26 cellular contexts compared by ENCODE assay signal in the genomic region with DNA sequence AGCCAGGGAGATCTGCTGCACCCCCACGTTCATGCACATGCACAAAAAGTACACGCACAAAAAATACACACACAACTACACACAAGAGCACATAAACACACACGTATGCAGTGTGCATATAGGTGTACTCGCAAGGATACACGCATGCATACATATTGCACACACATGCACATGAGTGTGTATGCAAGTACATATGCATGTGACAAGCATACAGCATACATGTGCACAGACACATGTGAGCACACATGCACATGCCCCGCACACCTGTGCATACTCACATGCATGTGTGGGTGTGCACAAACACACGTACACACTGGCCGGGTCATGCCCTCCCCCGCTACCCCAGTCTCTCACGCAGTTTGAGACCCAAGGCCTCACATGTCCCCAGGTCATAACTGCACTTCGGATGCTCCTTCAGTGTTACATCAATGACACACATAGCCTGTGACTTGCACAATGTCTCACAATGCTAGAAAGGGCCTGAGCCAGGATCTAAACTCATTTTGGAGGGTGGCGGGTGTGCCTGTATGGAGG. TPM values are rescaled to one million over a fixed set of nuclear protein-coding genes. Genes with fewer than 3 reads are reported as not detected.
DNase-seq lines count a peak whose midpoint lies in the region; ATAC-seq, FAIRE-seq and TF ChIP-seq lines count a peak whose summit lies in the region.
"Had no signal": no experiment of that assay in that cellular context is flagged by ENCODE, and none has a peak within 500 bp of the region (broad histone marks: within the 10 kb centered on the region; RNA-seq: fewer than 3 reads in every experiment).

No MANE protein-coding gene starts in this region.

- H3K4ac ChIP-seq in H1 (replicated peaks; ENCODE audit: insufficient read length, low read depth, low read length) (no peak overlapping the region), trophoblast cell (ENCODE audit: low read depth, low read length) (no peak overlapping the region)

- H3K56ac ChIP-seq in H1 (replicated peaks; ENCODE audit: insufficient read length, low read depth, low read length): no peak overlapping the region

- no peak for TF ChIP-seq EP300 in H1 (IDR thresholded peaks at IDR 0.05; ENCODE audit: borderline replicate concordance in 1 of 2, low read depth in 2 of 2, low read length in 2 of 2)

- H4K8ac ChIP-seq in H1 (ENCODE audit: extremely low read depth, insufficient read depth, low read length): no peak overlapping the region
- H4K8ac ChIP-seq in trophoblast cell (ENCODE audit: low read depth, low read length): no peak overlapping the region

- TF ChIP-seq CTCF in H1 (IDR thresholded peaks at IDR 0.05; ENCODE audit: control extremely low read depth in 1 of 3, insufficient read depth in 1 of 3, low read depth in 1 of 3, low read length in 3 of 3): no peak

- H3K4me2 ChIP-seq in BLaER1: peak overlapping the region; percentile 93
- no peak overlapping the region for H3K4me2 ChIP-seq in H1 (ENCODE audit: insufficient read depth in 1 of 2, low read depth in 2 of 2, low read length in 2 of 2)
- no peak overlapping the region for H3K4me2 ChIP-seq in trophoblast cell (ENCODE audit: low read length)

- no peak overlapping the region for H3K4me3 Mint-ChIP-seq in activated T-cell treated with anti-CD3 and anti-CD28 coated beads, Interleukin-2, amount 50 U/mL, for 72 hours
- H3K4me3 Mint-ChIP-seq: CD4-positive, alpha-beta memory T cell had no signal

- H2BK15ac ChIP-seq in H1 (ENCODE audit: low read length): no peak overlapping the region

- H2AFZ ChIP-seq in H1 (ENCODE audit: low read length): no peak overlapping the region
- no peak overlapping the region for H2AFZ ChIP-seq in trophoblast cell (ENCODE audit: insufficient read depth, low read length, poor library complexity)

- H3K36me3 Mint-ChIP-seq in activated T-cell treated with anti-CD3 and anti-CD28 coated beads, Interleukin-2, amount 50 U/mL, for 72 hours (ENCODE audit: insufficient read depth in 2 of 2): no peaks in the 10 kb centered on the region
- H3K36me3 Mint-ChIP-seq in activated naive CD4-positive, alpha-beta T cell treated with anti-CD3 and anti-CD28 coated beads, Interleukin-2, amount 50 U/mL, for 72 hours: no peaks in the 10 kb centered on the region
- H3K36me3 Mint-ChIP-seq: CD4-positive, alpha-beta memory T cell had no signal

- FAIRE-seq in HTR-8/SVneo (lab: Jason Lieb, UNC): peak; percentile 79
- FAIRE-seq in H1 (lab: Jason Lieb, UNC): no peak
- FAIRE-seq: A204.1, GM12892 had no signal

- H3K18ac ChIP-seq in H1 (ENCODE audit: extremely low read depth, low read length) (no peak overlapping the region), trophoblast cell (ENCODE audit: low read length) (no peak overlapping the region)

- H3K36me3 ChIP-seq in BLaER1: no peaks in the 10 kb centered on the region
- no peaks in the 10 kb centered on the region for H3K36me3 ChIP-seq in H1 (ENCODE audit: control insufficient read depth in 2 of 4, insufficient read depth in 4 of 4, low read length in 3 of 4)
- no peaks in the 10 kb centered on the region for H3K36me3 ChIP-seq in trophoblast cell (ENCODE audit: control insufficient read depth in 1 of 2, insufficient read depth in 2 of 2, low read length in 2 of 2)

- H3K27me3 ChIP-seq in BLaER1 (no peaks in the 10 kb centered on the region), H1 (replicated peaks in 1 of 4; ENCODE audit: control insufficient read depth in 3 of 4, extremely low read depth in 1 of 4, insufficient read depth in 3 of 4, low read length in 3 of 4) (peaks cover 0 to 2% (median 0%) of the 10 kb centered on the region in 4 experiments; a peak in 1 of 7 replicates), trophoblast cell (ENCODE audit: insufficient read depth, low read length) (no peaks in the 10 kb centered on the region)

- no peak for TF ChIP-seq RAD21 in H1 (IDR thresholded peaks at IDR 0.05 in 1 of 2, conservative IDR thresholded peaks at IDR 0.05 in 1 of 2; ENCODE audit: low read depth in 2 of 2, low read length in 2 of 2)

- H2BK5ac ChIP-seq in H1 (ENCODE audit: low read depth, low read length) (no peak overlapping the region), trophoblast cell (ENCODE audit: low read depth, low read length, poor library complexity) (no peak overlapping the region)

- H2AK5ac ChIP-seq in H1 (ENCODE audit: low read depth, low read length): no peak overlapping the region
- no peak overlapping the region for H2AK5ac ChIP-seq in trophoblast cell (ENCODE audit: low read length)

- H2BK120ac ChIP-seq in H1 (replicated peaks; ENCODE audit: low read depth, low read length): no peak overlapping the region
- no peak overlapping the region for H2BK120ac ChIP-seq in trophoblast cell (ENCODE audit: insufficient read depth, low read length, poor library complexity)

- H3K4me1 ChIP-seq in BLaER1 (peaks cover 75% of the 10 kb centered on the region), H1 (replicated peaks in 1 of 4; ENCODE audit: control insufficient read depth in 3 of 4, insufficient read depth in 4 of 4, low read length in 3 of 4) (peaks cover 0 to 4% (median 2%) of the 10 kb centered on the region in 4 experiments; a peak in 3 of 7 replicates), trophoblast cell (ENCODE audit: control insufficient read depth in 1 of 2, insufficient read depth in 2 of 2, low read length in 2 of 2) (peaks cover 8 to 14% of the 10 kb centered on the region in 2 experiments)

- H3K79me2 ChIP-seq in H1 (ENCODE audit: control insufficient read depth in 1 of 2, insufficient read depth in 2 of 2, low read length in 2 of 2) (no peaks in the 10 kb centered on the region), trophoblast cell (ENCODE audit: control insufficient read depth, insufficient read depth, low read length, poor library complexity) (no peaks in the 10 kb centered on the region)

- H3K4me3 ChIP-seq in BLaER1: no peak overlapping the region
- no peak overlapping the region for H3K4me3 ChIP-seq in H1 (ENCODE audit: extremely low read depth in 1 of 4, insufficient read depth in 2 of 4, low read depth in 3 of 4, low read length in 4 of 4)
- peak overlapping the region; percentile 30 for H3K4me3 ChIP-seq in trophoblast cell (ENCODE audit: low read depth, low read length)
- H3K4me3 ChIP-seq: SK-N-MC had no signal

- no peak overlapping the region for H4K5ac ChIP-seq in H1 (ENCODE audit: insufficient read length, low read depth, low read length)

- CTCF ChIA-PET in H1 (lab: Charles Lee; ENCODE audit: partially characterized antibody): interaction anchor here (0.7 to 16.3 kb wide), 10 partner anchors 14 to 133 kb away, joined by 3 to 336 read pairs (median 67); partner anchors contain the start of gene FOXO6

- no peaks in the 10 kb centered on the region; the same call in 1 of the 2 replicates for H3K23me2 ChIP-seq in H1 (ENCODE audit: low read depth, low read length)

- H3K14ac ChIP-seq in H1 (ENCODE audit: insufficient read length) (no peak overlapping the region), trophoblast cell (ENCODE audit: low read length) (no peak overlapping the region)

- peaks cover 5% of the 10 kb centered on the region for H3K9me3 ChIP-seq in BLaER1
- no peaks in the 10 kb centered on the region for H3K9me3 ChIP-seq in H1 (ENCODE audit: insufficient read depth in 2 of 2, low read depth in 1 of 2, low read length in 1 of 2)
- peaks cover 4% of the 10 kb centered on the region for H3K9me3 ChIP-seq in trophoblast cell (ENCODE audit: insufficient read depth, low read depth, low read length)

- DNase-seq in HTR-8/SVneo (ENCODE audit: insufficient read length, low spot score): no peak
- DNase-seq in H1 (ENCODE audit: low read depth in 1 of 2, low spot score in 2 of 2): no peak
- no peak for DNase-seq in trophoblast cell
- no peak for DNase-seq in activated T-cell treated with anti-CD3 and anti-CD28 coated beads, Interleukin-2, amount 50 U/mL, for 72 hours
- no peak for DNase-seq in activated naive CD4-positive, alpha-beta T cell treated with anti-CD3 and anti-CD28 coated beads, Interleukin-2, amount 50 U/mL, for 72 hours (ENCODE audit: low spot score in 2 of 2)
- DNase-seq in NK-92 (lab: John Stamatoyannopoulos, UW; ENCODE audit: unreplicated experiment): no peak
- DNase-seq: CD4-positive, alpha-beta memory T cell; COR-L47; DMS79 treated with DMSO at 0.1 percent for 48 hours; GF-D8; H7; IMR-90; NCI-H1048; NCI-H1417 treated with DMSO at 0.1 percent for 48 hours; NCI-H1694 treated with DMSO at 0.1 percent for 48 hours; NCI-H2081; NCI-H2227 treated with DMSO at 0.1 percent for 48 hours; NCI-H526 treated with DMSO at 0.1 percent for 48 hours; SIG-M5 had no signal

- peaks cover 0 to 2% of the 10 kb centered on the region in 2 donors for H3K9me3 Mint-ChIP-seq in activated T-cell treated with anti-CD3 and anti-CD28 coated beads, Interleukin-2, amount 50 U/mL, for 72 hours
- H3K9me3 Mint-ChIP-seq in activated naive CD4-positive, alpha-beta T cell treated with anti-CD3 and anti-CD28 coated beads, Interleukin-2, amount 50 U/mL, for 72 hours: peaks cover 0 to 5% of the 10 kb centered on the region in 2 donors

- peaks cover 19% of the 10 kb centered on the region for H3K27me3 Mint-ChIP-seq in activated T-cell treated with anti-CD3 and anti-CD28 coated beads, Interleukin-2, amount 50 U/mL, for 72 hours (ENCODE audit: low read depth)

- POLR2A ChIA-PET in H1 (lab: Charles Lee; ENCODE audit: partially characterized antibody): no interaction called here

- no peak overlapping the region for H3K27ac Mint-ChIP-seq in activated T-cell treated with anti-CD3 and anti-CD28 coated beads, Interleukin-2, amount 50 U/mL, for 72 hours
- no peak overlapping the region for H3K27ac Mint-ChIP-seq in activated naive CD4-positive, alpha-beta T cell treated with anti-CD3 and anti-CD28 coated beads, Interleukin-2, amount 50 U/mL, for 72 hours
- H3K27ac Mint-ChIP-seq: CD4-positive, alpha-beta memory T cell had no signal

- no peak overlapping the region for H2BK20ac ChIP-seq in H1 (ENCODE audit: low read length)

- no peaks in the 10 kb centered on the region for H3K79me1 ChIP-seq in H1 (ENCODE audit: low read depth, low read length)
- H3K79me1 ChIP-seq in trophoblast cell (ENCODE audit: low read length): peaks cover 2% of the 10 kb centered on the region

- H3K4me1 Mint-ChIP-seq in activated T-cell treated with anti-CD3 and anti-CD28 coated beads, Interleukin-2, amount 50 U/mL, for 72 hours (ENCODE audit: low read depth): no peaks in the 10 kb centered on the region
- H3K4me1 Mint-ChIP-seq: CD4-positive, alpha-beta memory T cell had no signal

- peak overlapping the region; percentile 15 for H4K91ac ChIP-seq in H1 (replicated peaks; ENCODE audit: insufficient read length, low read length)
- no peak overlapping the region for H4K91ac ChIP-seq in trophoblast cell (ENCODE audit: low read depth, low read length)

- 0 out of 2 replicates have a peak overlapping the region, but pooled peaks have one; percentile 44 for H3K9ac ChIP-seq in BLaER1
- H3K9ac ChIP-seq in H1 (replicated peaks in 1 of 4; ENCODE audit: extremely low read depth in 1 of 4, low read depth in 3 of 4, low read length in 3 of 4): no peak overlapping the region
- no peak overlapping the region for H3K9ac ChIP-seq in trophoblast cell (ENCODE audit: low read length)

- H2BK12ac ChIP-seq in H1 (ENCODE audit: low read depth, low read length) (no peak overlapping the region), trophoblast cell (ENCODE audit: low read length) (no peak overlapping the region)

- H3K27ac ChIP-seq in BLaER1: peak overlapping the region; percentile 70; the same call in 1 of the 2 replicates
- no peak overlapping the region for H3K27ac ChIP-seq in H1 (ENCODE audit: low read depth, low read length)
- H3K27ac ChIP-seq in trophoblast cell (ENCODE audit: low read depth, low read length): no peak overlapping the region
- H3K27ac ChIP-seq: SK-N-MC had no signal

- no peaks in the 10 kb centered on the region for H4K20me1 ChIP-seq in BLaER1
- H4K20me1 ChIP-seq in H1 (replicated peaks in 1 of 2; ENCODE audit: control insufficient read depth in 1 of 2, insufficient read depth in 2 of 2, low read length in 2 of 2): no peaks in the 10 kb centered on the region

- 88% methylated on average over 12 of the region's 12 CpGs; no CpG with 5 or more reads in 1 of the 2 experiments for WGBS in H1 (ENCODE audit: extremely low coverage in 1 of 2, insufficient coverage in 1 of 2, insufficient read length in 1 of 2, insufficient replicate concordance in 2 of 2, low coverage in 1 of 2, low lambda C conversion rate in 2 of 2, missing lambda C conversion rate in 1 of 2), 2 experiments
- no CpG with 5 or more reads among the region's 12 CpGs for WGBS in trophoblast cell (ENCODE audit: extremely low coverage, insufficient coverage, insufficient read length)

- H4K12ac ChIP-seq in trophoblast cell (ENCODE audit: low read depth, low read length): no peak overlapping the region

- TF ChIP-seq POLR2A in H1 (IDR thresholded peaks at IDR 0.05; ENCODE audit: control extremely low read depth in 1 of 2, low read depth in 2 of 2, low read length in 2 of 2): no peak

- H3K23ac ChIP-seq in H1 (ENCODE audit: insufficient read length): no peak overlapping the region
- H3K23ac ChIP-seq in trophoblast cell (ENCODE audit: low read length): no peak overlapping the region

- ATAC-seq in activated T-cell treated with anti-CD3 and anti-CD28 coated beads, Interleukin-2, amount 50 U/mL, for 72 hours (replicated peaks in 1 of 2): no peak
- ATAC-seq in activated naive CD4-positive, alpha-beta T cell treated with anti-CD3 and anti-CD28 coated beads, Interleukin-2, amount 50 U/mL, for 72 hours: no peak
- ATAC-seq: Panc1 had no signal

RNA-seq across cellular contexts. Expression of gene FOXO6, which starts 52.6 kb away (rescaled TPM):
- 3.0 and 3.8 TPM in 2 replicates for total RNA-seq in H1 (2021; fragmentation: NEBNext Ultra II Directional; extraction: Animal tissue kit (Norgen Biotek cat#: 25700))
- 0.59 and 1.2 TPM in 2 replicates for polyA plus RNA-seq in H1 (2011; rRNA removed)
- 0.52 TPM for polyA plus RNA-seq in H1 (2011; cell fraction: cytosol; rRNA removed)
- polyA plus RNA-seq in H1 (2011; cell fraction: nucleus; rRNA removed): 1.8 TPM
- 2.2 to 4.1 TPM (median 3.4 TPM) in 4 replicates for polyA plus RNA-seq in H1 (2012, experiment 1 of 2)
- 1.4 TPM for polyA plus RNA-seq in H1 (2012, experiment 2 of 2)
- polyA plus RNA-seq in H1 (2013, experiment 1 of 2): 1.9 TPM
- 1.8 TPM for polyA plus RNA-seq in H1 (2013, experiment 2 of 2)
- 0.27 and 0.54 TPM in 2 replicates for polyA minus RNA-seq in H1 (2011; rRNA and poly(A)+ RNA removed)
- 2.3 TPM for polyA minus RNA-seq in H1 (2011; cell fraction: cytosol; rRNA and poly(A)+ RNA removed)
- polyA minus RNA-seq in H1 (2011; cell fraction: nucleus; rRNA and poly(A)+ RNA removed): 2.8 TPM
- polyA plus RNA-seq in trophoblast cell (2013): 119 and 130 TPM in 2 replicates
- under 1 TPM; 0.19 to 0.21 TPM for total RNA-seq in activated T-cell treated with anti-CD3 and anti-CD28 coated beads, Interleukin-2, amount 50 U/mL, for 72 hours
- total RNA-seq in activated naive CD4-positive, alpha-beta T cell treated with anti-CD3 and anti-CD28 coated beads, Interleukin-2, amount 50 U/mL, for 72 hours: under 1 TPM in 1 of 2 donors, not detected in 1; 0.39 TPM
- total RNA-seq: CD4-positive, alpha-beta memory T cell; IMR-90; OCI-LY7 had no signal
- polyA plus RNA-seq: AG04450; CD4-positive, alpha-beta memory T cell; IMR-90 had no signal
